Comparison of ENCODE assay signal across 8 cellular contexts in genomic region chr11:122655527-122656072, GRCh38. TPM values are rescaled to one million over a fixed set of nuclear protein-coding genes. Genes with fewer than 3 reads are reported as not detected.
DNase-seq lines count a peak whose midpoint lies in the region; ATAC-seq and TF ChIP-seq lines count a peak whose summit lies in the region.

A gene with protein sequence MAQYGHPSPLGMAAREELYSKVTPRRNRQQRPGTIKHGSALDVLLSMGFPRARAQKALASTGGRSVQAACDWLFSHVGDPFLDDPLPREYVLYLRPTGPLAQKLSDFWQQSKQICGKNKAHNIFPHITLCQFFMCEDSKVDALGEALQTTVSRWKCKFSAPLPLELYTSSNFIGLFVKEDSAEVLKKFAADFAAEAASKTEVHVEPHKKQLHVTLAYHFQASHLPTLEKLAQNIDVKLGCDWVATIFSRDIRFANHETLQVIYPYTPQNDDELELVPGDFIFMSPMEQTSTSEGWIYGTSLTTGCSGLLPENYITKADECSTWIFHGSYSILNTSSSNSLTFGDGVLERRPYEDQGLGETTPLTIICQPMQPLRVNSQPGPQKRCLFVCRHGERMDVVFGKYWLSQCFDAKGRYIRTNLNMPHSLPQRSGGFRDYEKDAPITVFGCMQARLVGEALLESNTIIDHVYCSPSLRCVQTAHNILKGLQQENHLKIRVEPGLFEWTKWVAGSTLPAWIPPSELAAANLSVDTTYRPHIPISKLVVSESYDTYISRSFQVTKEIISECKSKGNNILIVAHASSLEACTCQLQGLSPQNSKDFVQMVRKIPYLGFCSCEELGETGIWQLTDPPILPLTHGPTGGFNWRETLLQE (plus strand): TSS chr11:122655722. CDS start chr11:122656050, 328 bp downstream.

- intact Hi-C loops in OCI-LY7 (cut with micrococcal nuclease; ENCODE audit: unreplicated experiment): loop anchor here (1.0 to 5.0 kb wide), 3 partner anchors 41 to 407 kb away; partner anchors contain the start of gene HSPA8

- peaks cover 5% of the 10 kb centered on the region for H3K27me3 Mint-ChIP-seq in activated T-cell treated with anti-CD3 and anti-CD28 coated beads, Interleukin-2, amount 50 U/mL, for 24 hours

- TF ChIP-seq CTCF in OCI-LY7 (conservative IDR thresholded peaks at IDR 0.05; ENCODE audit: low read length) (no peak; the same call in 1 of the 2 replicates), epithelial cell of proximal tubule (conservative IDR thresholded peaks at IDR 0.05; ENCODE audit: low read depth, low read length) (no peak)

- peak within 1 kb of the TSS; percentile 20; the same call in 1 of the 2 replicates for H2AFZ ChIP-seq in OCI-LY7 (ENCODE audit: low read length)

- peak within 1 kb of the TSS; percentile 93 for H3K27ac Mint-ChIP-seq in activated T-cell treated with anti-CD3 and anti-CD28 coated beads, Interleukin-2, amount 50 U/mL, for 24 hours

- no TSS peak for BruUV-seq in OCI-LY7 (replicated peaks; lab: Mats Ljungman, UMichigan)

- POLR2A ChIA-PET in OCI-LY7 (lab: Charles Lee): interaction anchor here (0.6 to 5.6 kb wide), 16 partner anchors 8 to 103 kb away, joined by 4 to 64 read pairs (median 7); no protein-coding TSS in a partner anchor

- no peaks in the 10 kb centered on the region for H4K20me1 ChIP-seq in OCI-LY7 (ENCODE audit: insufficient read depth, low read length)

- CTCF ChIA-PET in OCI-LY7 (lab: Charles Lee; ENCODE audit: unreplicated experiment): interaction anchor here (0.6 to 3.9 kb wide), 10 partner anchors 9 to 100 kb away, joined by 3 to 30 read pairs (median 4); no protein-coding TSS in a partner anchor

- H3K4me1 Mint-ChIP-seq in activated T-cell treated with anti-CD3 and anti-CD28 coated beads, Interleukin-2, amount 50 U/mL, for 24 hours (ENCODE audit: low read depth): peaks cover 41% of the 10 kb centered on the region

- peak; percentile 24 for TF ChIP-seq POLR2A in GM19193 (IDR thresholded peaks at IDR 0.05; ENCODE audit: extremely low read depth, insufficient read depth, insufficient read length)

- H3K36me3 ChIP-seq in OCI-LY7 (ENCODE audit: insufficient read depth, low read length): peaks cover 10% of the 10 kb centered on the region

- H3K27ac ChIP-seq in OCI-LY7 (ENCODE audit: low read depth, low read length, poor library complexity, severe bottlenecking): peak within 1 kb of the TSS; percentile 43

- peak within 1 kb of the TSS; percentile 89 for H3K4me3 Mint-ChIP-seq in activated T-cell treated with anti-CD3 and anti-CD28 coated beads, Interleukin-2, amount 50 U/mL, for 24 hours

- H3K36me3 Mint-ChIP-seq in activated T-cell treated with anti-CD3 and anti-CD28 coated beads, Interleukin-2, amount 50 U/mL, for 24 hours (ENCODE audit: low read depth): peaks cover 12% of the 10 kb centered on the region

- no peaks in the 10 kb centered on the region for H3K9me3 Mint-ChIP-seq in activated T-cell treated with anti-CD3 and anti-CD28 coated beads, Interleukin-2, amount 50 U/mL, for 24 hours

- peak within 1 kb of the TSS; percentile 71 for H3K4me2 ChIP-seq in OCI-LY7 (ENCODE audit: low read length)

- no peaks in the 10 kb centered on the region for H3K9me2 ChIP-seq in OCI-LY7 (ENCODE audit: insufficient read depth, low read length)

- H3K4me1 ChIP-seq in OCI-LY7 (ENCODE audit: insufficient read depth, low read length, poor library complexity, severe bottlenecking): peaks cover 46% of the 10 kb centered on the region

- H3K4me3 ChIP-seq in OCI-LY7 (ENCODE audit: low read depth, low read length, poor library complexity, severe bottlenecking) (peak within 1 kb of the TSS; percentile 77), epithelial cell of proximal tubule (ENCODE audit: low read depth, low read length) (peak within 1 kb of the TSS; percentile 97)

- peaks cover 42% of the 10 kb centered on the region for H3K79me2 ChIP-seq in OCI-LY7 (ENCODE audit: insufficient read depth, low read depth, low read length)

- ATAC-seq in HG03354 (IDR thresholded peaks at IDR 0.05; ENCODE audit: poor library complexity, severe bottlenecking, unreplicated experiment): peak; percentile 81

- peak; percentile 61 to 67 for DNase-seq in AML-193 (lab: John Stamatoyannopoulos, UW)
- DNase-seq in OCI-LY7 (ENCODE audit: low spot score): peak; percentile 80
- peak; percentile 82 for DNase-seq in activated T-cell treated with anti-CD3 and anti-CD28 coated beads, Interleukin-2, amount 50 U/mL, for 24 hours
- DNase-seq in epithelial cell of proximal tubule (ENCODE audit: low read depth): peak; percentile 49
- DNase-seq in middle frontal gyrus (ENCODE audit: extremely low spot score, low spot score): peak; percentile 18
- DNase-seq in stimulated activated CD8-positive, alpha-beta memory T cell treated with anti-CD3 and anti-CD28 coated beads, Interleukin-2, amount 100 ng/mL, for 1 hour (ENCODE audit: low read depth in 2 of 2): peak; percentile 28 to 40

- no peaks in the 10 kb centered on the region for H3K9me3 ChIP-seq in OCI-LY7 (ENCODE audit: low read length)

RNA-seq across cellular contexts. Expression of the gene that starts here (rescaled TPM):
- 36.3 and 54.7 TPM in 2 replicates for total RNA-seq in OCI-LY7 (2014; rRNA removed; shearing (Covaris generic))
- total RNA-seq in OCI-LY7 (2022) (72.7 and 73.0 TPM in 2 replicates), epithelial cell of proximal tubule (64.6 and 67.6 TPM in 2 replicates)

Comparison
In these comparisons a context has a peak if more than half of its experiments do, and no peak if none do; other contexts are left out.
1. Peak in every context shown above with its lines: DNase-seq, ATAC-seq, H3K4me3 ChIP-seq and H3K27ac ChIP-seq.
2. DNase-seq: peak in every context shown above with its lines; median percentile 82 in activated T-cell treated with anti-CD3 and anti-CD28 coated beads, Interleukin-2, amount 50 U/mL, for 24 hours; 80 in OCI-LY7; 64 in AML-193; 49 in epithelial cell of proximal tubule; 34 in stimulated activated CD8-positive, alpha-beta memory T cell treated with anti-CD3 and anti-CD28 coated beads, Interleukin-2, amount 100 ng/mL, for 1 hour; 18 in middle frontal gyrus.